In the genomic region with DNA sequence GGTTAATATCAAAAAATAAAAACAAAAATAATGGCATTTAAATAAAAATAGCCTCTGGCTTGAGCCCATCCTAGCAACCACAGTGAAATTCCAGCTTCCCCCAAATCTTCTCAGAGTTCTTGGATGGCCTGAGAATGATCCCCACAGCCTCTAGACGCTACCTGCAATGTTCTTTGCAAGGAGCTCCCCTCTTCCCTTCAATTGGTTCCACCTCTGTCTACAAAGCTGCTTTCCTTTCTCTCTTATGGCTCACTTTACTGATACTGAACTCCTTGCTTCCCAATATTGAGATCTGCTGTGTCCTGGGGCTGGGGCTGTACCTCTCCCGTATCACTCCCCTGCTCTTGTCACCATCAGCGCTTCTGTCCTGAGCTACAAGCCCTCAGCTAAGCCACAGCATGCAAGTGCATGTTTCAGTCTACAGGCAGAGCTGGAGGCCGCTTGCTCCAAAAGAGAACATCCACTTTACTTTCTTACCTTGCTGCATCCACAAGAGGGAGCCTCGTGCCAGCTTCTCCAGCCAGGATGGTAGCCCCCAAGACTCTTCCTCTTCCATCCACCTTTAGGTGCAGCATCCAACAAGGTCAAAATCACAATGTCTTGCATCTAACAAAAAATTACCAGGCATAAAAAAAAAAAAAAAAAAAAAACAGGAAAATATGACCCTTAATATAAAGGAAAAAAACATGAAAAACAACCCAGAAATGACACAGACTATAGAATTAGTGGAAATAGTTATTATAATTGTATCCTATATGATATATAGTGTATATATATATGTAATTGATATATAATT, we compare ENCODE assay signal across 10 cellular contexts. TPM values are rescaled to one million over a fixed set of nuclear protein-coding genes. Genes with fewer than 3 reads are reported as not detected.
DNase-seq lines count a peak whose midpoint lies in the region; ATAC-seq, FAIRE-seq and TF ChIP-seq lines count a peak whose summit lies in the region.
"Had no signal": no experiment of that assay in that cellular context is flagged by ENCODE, and none has a peak within 500 bp of the region (broad histone marks: within the 10 kb centered on the region; RNA-seq: fewer than 3 reads in every experiment).

No MANE protein-coding gene starts in this region.

- peak overlapping the region; percentile 90 for H2AFZ ChIP-seq in neural progenitor cell (replicated peaks)

- H3K4me3 ChIP-seq in epithelial cell of esophagus (ENCODE audit: low read length), result no peak overlapping the region
- H3K4me3 ChIP-seq in neural progenitor cell, result no peak overlapping the region
- H3K4me3 ChIP-seq: BLaER1 treated with 17β-estradiol and CSF1 and Interleukin-3, amounts not matched to agents 10 nM and 100 nM had no signal

- H4K20me1 ChIP-seq in neural progenitor cell (ENCODE audit: low read depth), result no peaks in the 10 kb centered on the region
- H4K20me1 ChIP-seq: BLaER1 treated with 17β-estradiol and CSF1 and Interleukin-3, amounts not matched to agents 10 nM and 100 nM had no signal

- peaks cover 4% of the 10 kb centered on the region for H3K9me3 Mint-ChIP-seq in neural progenitor cell

- peaks cover 4% of the 10 kb centered on the region for H3K4me1 Mint-ChIP-seq in neural progenitor cell

- no peak overlapping the region for H3K4me3 Mint-ChIP-seq in neural progenitor cell

- no peaks in the 10 kb centered on the region for H3K79me2 ChIP-seq in neural progenitor cell (ENCODE audit: low read depth)

- H3K4me2 ChIP-seq in neural progenitor cell, result no peak overlapping the region
- H3K4me2 ChIP-seq: BLaER1 treated with 17β-estradiol and CSF1 and Interleukin-3, amounts not matched to agents 10 nM and 100 nM had no signal

- H3K36me3 Mint-ChIP-seq in neural progenitor cell, result no peaks in the 10 kb centered on the region

- H3K27me3 ChIP-seq in neural progenitor cell, result peaks cover 4% of the 10 kb centered on the region
- H3K27me3 ChIP-seq: BLaER1 treated with 17β-estradiol and CSF1 and Interleukin-3, amounts not matched to agents 10 nM and 100 nM had no signal

- no peak overlapping the region for H3K9ac ChIP-seq in neural progenitor cell
- H3K9ac ChIP-seq: BLaER1 treated with 17β-estradiol and CSF1 and Interleukin-3, amounts not matched to agents 10 nM and 100 nM had no signal

- no peaks in the 10 kb centered on the region for H3K27me3 Mint-ChIP-seq in neural progenitor cell (ENCODE audit: insufficient read depth, low read depth)

- H3K4me1 ChIP-seq in neural progenitor cell, result no peaks in the 10 kb centered on the region
- H3K4me1 ChIP-seq: BLaER1 treated with 17β-estradiol and CSF1 and Interleukin-3, amounts not matched to agents 10 nM and 100 nM had no signal

- peak; percentile 11 for DNase-seq in NCI-H2171 treated with DMSO at 0.1 percent for 48 hours (lab: John Stamatoyannopoulos, UW)
- DNase-seq in NCI-H2171 (lab: John Stamatoyannopoulos, UW), result no peak
- DNase-seq in Kasumi-1 (lab: John Stamatoyannopoulos, UW), result peak; percentile 74 to 82
- DNase-seq in RCC 7860 (ENCODE audit: low spot score), result peak; percentile 40
- DNase-seq in epithelial cell of esophagus (ENCODE audit: low read depth), result peak; percentile 72
- peak; percentile 79 for DNase-seq in neural progenitor cell (ENCODE audit: low spot score)
- DNase-seq in effector CD4-positive, alpha-beta T cell, result no peak

- no peak overlapping the region for H3K27ac Mint-ChIP-seq in neural progenitor cell

- no peak for ATAC-seq in GM18498 (IDR thresholded peaks at IDR 0.05; ENCODE audit: unreplicated experiment)

- H3F3A ChIP-seq in neural progenitor cell (ENCODE audit: low read depth), result no peaks in the 10 kb centered on the region

- H3K36me3 ChIP-seq in neural progenitor cell, result no peaks in the 10 kb centered on the region
- H3K36me3 ChIP-seq: BLaER1 treated with 17β-estradiol and CSF1 and Interleukin-3, amounts not matched to agents 10 nM and 100 nM had no signal

- H3K27ac ChIP-seq in neural progenitor cell, result no peak overlapping the region
- H3K27ac ChIP-seq: BLaER1 treated with 17β-estradiol and CSF1 and Interleukin-3, amounts not matched to agents 10 nM and 100 nM had no signal

- no peak for FAIRE-seq in RCC 7860 (lab: Jason Lieb, UNC)

- no peaks in the 10 kb centered on the region for H3K9me3 ChIP-seq in neural progenitor cell (ENCODE audit: low read depth)

- TF ChIP-seq CTCF in epithelial cell of esophagus (IDR thresholded peaks at IDR 0.05; ENCODE audit: insufficient read depth, low read depth, low read length, missing control alignments), result peak; percentile 88
- TF ChIP-seq CTCF in neural progenitor cell (IDR thresholded peaks at IDR 0.05), result peak; percentile 75

RNA-seq across cellular contexts. Expression of a gene that starts 57.4 kb away (rescaled TPM):
- total RNA-seq in neural progenitor cell (ENCODE audit: low replicate concordance), result not detected in 2 replicates
- total RNA-seq: subcutaneous adipose tissue had no signal

Comparison
In these comparisons a context has a peak if more than half of its experiments do, and no peak if none do; other contexts are left out.
1. DNase-seq: peak in NCI-H2171 treated with DMSO at 0.1 percent for 48 hours (single experiment), Kasumi-1 (2 of 2), RCC 7860 (single experiment), epithelial cell of esophagus (single experiment) and neural progenitor cell (single experiment); none in NCI-H2171 (single experiment) and effector CD4-positive, alpha-beta T cell (single experiment).